1 cellular context compared by ENCODE assay signal in the genomic region with DNA sequence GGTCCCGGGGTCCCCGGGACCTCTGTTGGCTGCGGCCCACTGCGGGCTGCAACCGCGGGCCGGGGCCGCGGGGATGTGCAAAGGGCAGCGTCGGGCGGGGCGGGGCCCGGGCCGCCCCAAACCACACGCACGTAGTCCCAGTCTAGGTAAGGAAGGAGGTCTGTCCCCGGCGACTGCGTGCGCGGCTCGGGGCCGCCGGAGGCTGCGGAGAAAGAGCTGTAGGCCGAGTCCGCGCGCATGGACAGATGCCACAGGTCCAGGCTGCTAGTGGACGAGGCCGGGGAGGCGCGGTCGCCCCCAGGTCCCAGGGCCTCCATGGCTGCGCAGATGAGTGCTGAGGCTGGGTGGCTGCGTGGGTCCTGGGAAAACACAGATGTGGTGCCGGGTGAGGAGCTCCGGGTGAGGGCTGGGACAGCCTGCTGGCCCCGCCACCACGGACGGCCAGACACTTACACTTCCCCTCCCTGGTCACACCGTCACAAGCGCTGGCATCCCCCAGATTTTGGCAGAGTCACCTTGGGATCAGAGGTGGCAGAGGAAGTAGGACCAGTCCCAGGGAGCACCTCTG.
TF ChIP-seq lines count a peak whose summit lies in the region.

No MANE protein-coding gene starts in this region.

TF ChIP-seq in HepG2, 621 proteins besides CTCF, POLR2A, EP300 and RAD21:
- TF ChIP-seq HNRNPL (IDR thresholded peaks at IDR 0.05; ENCODE audit: low read depth, low read length) (no peak), AGO2 (optimal IDR thresholded peaks at IDR 0.05; ENCODE audit: low read depth, low read length) (peak; percentile 77), ZNF264 (CRISPR knock-in tag; IDR thresholded peaks at IDR 0.05) (no peak), RBFOX2 (IDR thresholded peaks at IDR 0.05; ENCODE audit: low read depth, low read length) (peak; percentile 48; the same call in 1 of the 2 replicates)
